ENCODE assay signal across 17 cellular contexts in genomic region chr12:121641343-121641630, GRCh38. TPM values are rescaled to one million over a fixed set of nuclear protein-coding genes. Genes with fewer than 3 reads are reported as not detected.
DNase-seq lines count a peak whose midpoint lies in the region; ATAC-seq, FAIRE-seq and TF ChIP-seq lines count a peak whose summit lies in the region.
"Had no signal": no experiment of that assay in that cellular context is flagged by ENCODE, and none has a peak within 500 bp of the region (broad histone marks: within the 10 kb centered on the region; RNA-seq: fewer than 3 reads in every experiment).

No MANE protein-coding gene starts in this region.

- peak overlapping the region; percentile 65 for H3K27ac Mint-ChIP-seq in activated CD4-positive, alpha-beta T cell treated with anti-CD3 and anti-CD28 coated beads for 36 hours
- peak overlapping the region; percentile 63 to 67 for H3K27ac Mint-ChIP-seq in natural killer cell
- no peak overlapping the region for H3K27ac Mint-ChIP-seq in natural killer cell treated with Interleukin-12 subunit alpha and Interleukin-12 subunit beta and Interleukin-15 and Interleukin-18, amount 100 ng/mL, for 72 hours
- peak overlapping the region; percentile 67 for H3K27ac Mint-ChIP-seq in stimulated activated effector memory CD8-positive, alpha-beta T cell treated with anti-CD3 and anti-CD28 coated beads, Interleukin-12 subunit alpha, Interleukin-12 subunit beta, amount 100 ng/mL, for 72 hours

- TF ChIP-seq POLR2A in K562 (conservative IDR thresholded peaks at IDR 0.05) = no peak

- POLR2A ChIA-PET in activated CD4-positive, alpha-beta T cell treated with anti-CD3 and anti-CD28 coated beads for 36 hours (lab: Charles Lee) = no interaction called here
- POLR2A ChIA-PET in K562 (lab: Yijun Ruan, JAX) (interaction anchor here (1.0 to 2.4 kb wide), 3 partner anchors 11 to 16 kb away, joined by 3 to 9 read pairs (median 6); no protein-coding TSS in a partner anchor), HEK293T (lab: Yijun Ruan, JAX) (interaction anchor here (0.8 to 1.4 kb wide), 2 partner anchors 15 to 23 kb away, joined by 3 read pairs; partner anchors contain the start of gene ORAI1)

- no peak for TF ChIP-seq CTCF in natural killer cell (IDR thresholded peaks at IDR 0.05)
- TF ChIP-seq CTCF in K562 (IDR thresholded peaks at IDR 0.05 in 2 of 3, conservative IDR thresholded peaks at IDR 0.05 in 1 of 3; ENCODE audit: insufficient read depth in 2 of 3, low read depth in 1 of 3, low read length in 3 of 3) = no peak

- no peaks in the 10 kb centered on the region for H3K9me1 ChIP-seq in K562 (ENCODE audit: control insufficient read depth, insufficient read depth, low read length)

- no TSS peak for BruUV-seq in K562 (replicated peaks; lab: Mats Ljungman, UMichigan)

- CTCF ChIA-PET in activated CD4-positive, alpha-beta T cell treated with anti-CD3 and anti-CD28 coated beads for 36 hours (lab: Charles Lee) = interaction anchor here (0.7 to 1.2 kb wide), 2 partner anchors 9 to 154 kb away, joined by 4 read pairs; no protein-coding TSS in a partner anchor
- CTCF ChIA-PET in K562 (lab: Yijun Ruan, JAX; ENCODE audit: low intra/inter-chr PET ratio) = no interaction called here
- CTCF ChIA-PET in HEK293T (lab: Yijun Ruan, JAX) = interaction anchor here (1.0 kb wide), 1 partner anchor 10 kb away, joined by 3 read pairs; no protein-coding TSS in a partner anchor

- peaks cover 35% of the 10 kb centered on the region; the same call in 2 of the 3 replicates for H3K36me3 ChIP-seq in K562 (ENCODE audit: control insufficient read depth, insufficient read depth, low read length)

- H3K27ac ChIP-seq in K562 (ENCODE audit: extremely low read depth, low read depth, low read length) = no peak overlapping the region

- H3K79me2 ChIP-seq in K562 (ENCODE audit: control insufficient read depth, insufficient read depth, low read length) = peaks cover 21% of the 10 kb centered on the region

- H3K4me2 ChIP-seq in K562 (ENCODE audit: insufficient read depth, low read length) = no peak overlapping the region

- H3K4me1 Mint-ChIP-seq in activated CD4-positive, alpha-beta T cell treated with anti-CD3 and anti-CD28 coated beads for 36 hours = peaks cover 24% of the 10 kb centered on the region
- peaks cover 20 to 30% of the 10 kb centered on the region in 2 donors for H3K4me1 Mint-ChIP-seq in natural killer cell
- H3K4me1 Mint-ChIP-seq in natural killer cell treated with Interleukin-12 subunit alpha and Interleukin-12 subunit beta and Interleukin-15 and Interleukin-18, amount 100 ng/mL, for 72 hours (ENCODE audit: low read depth in 2 of 2) = peaks cover 15 to 17% of the 10 kb centered on the region in 2 donors
- peaks cover 21% of the 10 kb centered on the region for H3K4me1 Mint-ChIP-seq in stimulated activated effector memory CD8-positive, alpha-beta T cell treated with anti-CD3 and anti-CD28 coated beads, Interleukin-12 subunit alpha, Interleukin-12 subunit beta, amount 100 ng/mL, for 72 hours

- H3K27me3 Mint-ChIP-seq in activated CD4-positive, alpha-beta T cell treated with anti-CD3 and anti-CD28 coated beads for 36 hours = no peaks in the 10 kb centered on the region
- no peaks in the 10 kb centered on the region for H3K27me3 Mint-ChIP-seq in natural killer cell (ENCODE audit: low read depth in 2 of 2)
- no peaks in the 10 kb centered on the region for H3K27me3 Mint-ChIP-seq in natural killer cell treated with Interleukin-12 subunit alpha and Interleukin-12 subunit beta and Interleukin-15 and Interleukin-18, amount 100 ng/mL, for 72 hours

- H4K20me1 ChIP-seq in K562 (replicated peaks; ENCODE audit: control insufficient read depth, insufficient read depth, low read length) = no peaks in the 10 kb centered on the region

- no peak overlapping the region for H3K4me3 Mint-ChIP-seq in activated CD4-positive, alpha-beta T cell treated with anti-CD3 and anti-CD28 coated beads for 36 hours
- peak overlapping the region; percentile 45 for H3K4me3 Mint-ChIP-seq in natural killer cell
- no peak overlapping the region for H3K4me3 Mint-ChIP-seq in natural killer cell treated with Interleukin-12 subunit alpha and Interleukin-12 subunit beta and Interleukin-15 and Interleukin-18, amount 100 ng/mL, for 72 hours
- H3K4me3 Mint-ChIP-seq in stimulated activated effector memory CD8-positive, alpha-beta T cell treated with anti-CD3 and anti-CD28 coated beads, Interleukin-12 subunit alpha, Interleukin-12 subunit beta, amount 100 ng/mL, for 72 hours = no peak overlapping the region
- H3K4me3 Mint-ChIP-seq: CD14-positive monocyte had no signal

- no peaks in the 10 kb centered on the region for H3K9me3 ChIP-seq in K562 (replicated peaks; ENCODE audit: control insufficient read depth, insufficient read depth, low read depth, low read length)

- DNase-seq in activated CD4-positive, alpha-beta T cell treated with anti-CD3 and anti-CD28 coated beads for 36 hours = no peak
- DNase-seq in activated CD4-positive, alpha-beta T cell treated with anti-CD3 and anti-CD28 coated beads, Interleukin-2, amount 50 U/mL, for 1 hour = no peak
- no peak for DNase-seq in natural killer cell
- no peak for DNase-seq in natural killer cell treated with Interleukin-12 subunit alpha and Interleukin-12 subunit beta and Interleukin-15 and Interleukin-18, amount 100 ng/mL, for 72 hours (ENCODE audit: low spot score)
- DNase-seq in K562 (ENCODE audit: extremely low read depth in 1 of 4, low spot score in 3 of 4) = peak in 1 of 4 experiments; percentile 10
- no peak for DNase-seq in stimulated activated effector memory CD8-positive, alpha-beta T cell treated with anti-CD3 and anti-CD28 coated beads, Interleukin-12 subunit alpha, Interleukin-12 subunit beta, amount 100 ng/mL, for 72 hours (ENCODE audit: low spot score in 2 of 2)
- DNase-seq in HEK293T (ENCODE audit: extremely low spot score) = no peak
- DNase-seq: 8988T, Calu3, KBM-7, NCI-H1092, NCI-H345, NCI-H526 treated with DMSO at 0.1 percent for 48 hours, PC-3 had no signal

- no peak for TF ChIP-seq RAD21 in K562 (CRISPR knock-in tag; conservative IDR thresholded peaks at IDR 0.05 in 1 of 2, IDR thresholded peaks at IDR 0.05 in 1 of 2)

- H2AFZ ChIP-seq in K562 (ENCODE audit: low read depth, low read length) = no peak overlapping the region

- no peak for FAIRE-seq in K562 (lab: Jason Lieb, UNC)
- FAIRE-seq: GM12892 had no signal

- H3K9me3 Mint-ChIP-seq in activated CD4-positive, alpha-beta T cell treated with anti-CD3 and anti-CD28 coated beads for 36 hours (ENCODE audit: low read depth) = no peaks in the 10 kb centered on the region
- H3K9me3 Mint-ChIP-seq in natural killer cell = no peaks in the 10 kb centered on the region
- no peaks in the 10 kb centered on the region for H3K9me3 Mint-ChIP-seq in natural killer cell treated with Interleukin-12 subunit alpha and Interleukin-12 subunit beta and Interleukin-15 and Interleukin-18, amount 100 ng/mL, for 72 hours
- no peaks in the 10 kb centered on the region for H3K9me3 Mint-ChIP-seq in stimulated activated effector memory CD8-positive, alpha-beta T cell treated with anti-CD3 and anti-CD28 coated beads, Interleukin-12 subunit alpha, Interleukin-12 subunit beta, amount 100 ng/mL, for 72 hours
- H3K9me3 Mint-ChIP-seq: CD14-positive monocyte had no signal

- no peak overlapping the region for H3K4me3 ChIP-seq in K562

- TF ChIP-seq EP300 in K562 (IDR thresholded peaks at IDR 0.05; ENCODE audit: low read length) = no peak

- H3K9ac ChIP-seq in K562 (ENCODE audit: insufficient read depth in 1 of 2, low read depth in 2 of 2, low read length in 2 of 2) = peak overlapping the region in 1 of 2 experiments; percentile 20; a peak in 1 of 4 replicates

- in situ Hi-C loops in K562 (cut with MboI) = no loop called here

- intact Hi-C loops in activated CD4-positive, alpha-beta T cell treated with anti-CD3 and anti-CD28 coated beads for 36 hours (cut with DNase I, micrococcal nuclease) = no loop called here
- intact Hi-C loops in natural killer cell (cut with micrococcal nuclease) (no loop called here), K562 (cut with micrococcal nuclease) (no loop called here)

- WGBS in K562 (ENCODE audit: insufficient coverage, low coverage, missing lambda C conversion rate) = 96% methylated on average over 16 of the region's 18 CpGs

- peaks cover 28% of the 10 kb centered on the region for H3K36me3 Mint-ChIP-seq in activated CD4-positive, alpha-beta T cell treated with anti-CD3 and anti-CD28 coated beads for 36 hours (ENCODE audit: low read depth)
- no peaks in the 10 kb centered on the region for H3K36me3 Mint-ChIP-seq in natural killer cell
- H3K36me3 Mint-ChIP-seq in natural killer cell treated with Interleukin-12 subunit alpha and Interleukin-12 subunit beta and Interleukin-15 and Interleukin-18, amount 100 ng/mL, for 72 hours = no peaks in the 10 kb centered on the region
- H3K36me3 Mint-ChIP-seq in stimulated activated effector memory CD8-positive, alpha-beta T cell treated with anti-CD3 and anti-CD28 coated beads, Interleukin-12 subunit alpha, Interleukin-12 subunit beta, amount 100 ng/mL, for 72 hours = peaks cover 87% of the 10 kb centered on the region

- ATAC-seq in activated CD4-positive, alpha-beta T cell treated with anti-CD3 and anti-CD28 coated beads for 36 hours = no peak
- ATAC-seq in natural killer cell (no peak), K562 (no peak), HG02588 (IDR thresholded peaks at IDR 0.05; ENCODE audit: unreplicated experiment) (no peak)
- ATAC-seq in natural killer cell treated with Interleukin-12 subunit alpha and Interleukin-12 subunit beta and Interleukin-15 and Interleukin-18, amount 100 ng/mL, for 72 hours = no peak
- ATAC-seq in stimulated activated effector memory CD8-positive, alpha-beta T cell treated with anti-CD3 and anti-CD28 coated beads, Interleukin-12 subunit alpha, Interleukin-12 subunit beta, amount 100 ng/mL, for 72 hours = no peak
- ATAC-seq: PC-3 had no signal

- H3K4me1 ChIP-seq in K562 (replicated peaks in 1 of 2; ENCODE audit: control insufficient read depth in 2 of 2, insufficient read depth in 2 of 2, low read length in 2 of 2) = peaks cover 6 to 27% of the 10 kb centered on the region in 2 experiments; a peak in 3 of 5 replicates

- H3K27me3 ChIP-seq in K562 (ENCODE audit: control insufficient read depth in 2 of 2, insufficient read depth in 2 of 2, low read length in 2 of 2) = no peaks in the 10 kb centered on the region

RNA-seq across cellular contexts. Expression of gene ORAI1, which starts 15.0 kb away (rescaled TPM):
- total RNA-seq in activated CD4-positive, alpha-beta T cell treated with anti-CD3 and anti-CD28 coated beads for 36 hours = 10 to 100 TPM; 29.4 to 35.9 TPM
- total RNA-seq in natural killer cell = 10 to 100 TPM; 64.6 to 74.1 (median 70.8) TPM
- total RNA-seq in natural killer cell treated with Interleukin-12 subunit alpha and Interleukin-12 subunit beta and Interleukin-15 and Interleukin-18, amount 100 ng/mL, for 72 hours = 10 to 100 TPM; 40.5 to 43.9 TPM
- 8.2 and 28.4 TPM in 2 replicates for total RNA-seq in K562 (2011; cell fraction: chromatin; rRNA removed; ENCODE audit: low replicate concordance)
- 44.5 and 57.0 TPM in 2 replicates for total RNA-seq in K562 (2011; cell fraction: nucleolus; rRNA removed)
- 25.6 and 29.5 TPM in 2 replicates for total RNA-seq in K562 (2011; cell fraction: nucleoplasm; rRNA removed)
- total RNA-seq in K562 (2014; rRNA removed) = 9.8 and 13.2 TPM in 2 replicates
- 2.2 and 2.6 TPM in 2 replicates for total RNA-seq in K562 (2014; rRNA removed; fragmentation: Illumina TruSeq; extraction: Trizol)
- total RNA-seq in K562 (2015; rRNA removed; fragmentation: Illumina TruSeq; extraction: Trizol) = 9.3 and 9.4 TPM in 2 replicates
- total RNA-seq in K562 (2021) = 23.8 and 24.4 TPM in 2 replicates
- polyA plus RNA-seq in K562 (2011; rRNA removed) = 9.3 and 15.7 TPM in 2 replicates
- polyA plus RNA-seq in K562 (2011; cell fraction: cytosol; rRNA removed) = 18.2 and 58.0 TPM in 2 replicates
- 9.6 and 14.9 TPM in 2 replicates for polyA plus RNA-seq in K562 (2011; cell fraction: nucleus; rRNA removed)
- polyA plus RNA-seq in K562 (2012) = 25.0 and 36.1 TPM in 2 replicates
- polyA plus RNA-seq in K562 (2014; fragmentation: Illumina TruSeq; extraction: Trizol) = 5.5 and 16.0 TPM in 2 replicates
- 1 to 10 TPM; 2.9 to 3.7 TPM for polyA plus RNA-seq in K562 (2014; fragmentation: Nextera tagmentation; extraction: Ambion mirVana)
- 18.1 and 26.9 TPM in 2 replicates for polyA plus RNA-seq in K562 (2014; rRNA removed)
- 5.4 and 7.7 TPM in 2 replicates for polyA minus RNA-seq in K562 (2011; rRNA and poly(A)+ RNA removed)
- polyA minus RNA-seq in K562 (2011; cell fraction: cytosol; rRNA and poly(A)+ RNA removed) = 29.4 and 32.0 TPM in 2 replicates
- 7.9 and 9.3 TPM in 2 replicates for polyA minus RNA-seq in K562 (2011; cell fraction: nucleus; rRNA and poly(A)+ RNA removed)

RNA-seq across cellular contexts. Expression of gene MORN3, which starts 28.2 kb away (rescaled TPM):
- 1 to 10 TPM; 2.0 to 2.6 TPM for total RNA-seq in activated CD4-positive, alpha-beta T cell treated with anti-CD3 and anti-CD28 coated beads for 36 hours
- 1 to 10 TPM; 3.0 to 7.6 (median 4.4) TPM for total RNA-seq in natural killer cell
- total RNA-seq in natural killer cell treated with Interleukin-12 subunit alpha and Interleukin-12 subunit beta and Interleukin-15 and Interleukin-18, amount 100 ng/mL, for 72 hours = under 1 TPM; 0.17 to 0.43 TPM
- total RNA-seq in K562 (2011; cell fraction: chromatin; rRNA removed; ENCODE audit: low replicate concordance) = 0.14 and 0.25 TPM in 2 replicates
- 0.17 TPM in 1 of 2 replicates, not detected in the other for total RNA-seq in K562 (2011; cell fraction: nucleolus; rRNA removed)
- 0.31 TPM in 1 of 2 replicates, not detected in the other for total RNA-seq in K562 (2011; cell fraction: nucleoplasm; rRNA removed)
- total RNA-seq in K562 (2014; rRNA removed) = 0.09 and 0.12 TPM in 2 replicates
- total RNA-seq in K562 (2014; rRNA removed; fragmentation: Illumina TruSeq; extraction: Trizol) = 0.22 and 0.26 TPM in 2 replicates
- total RNA-seq in K562 (2015; rRNA removed; fragmentation: Illumina TruSeq; extraction: Trizol) = 0.11 TPM in 2 replicates
- total RNA-seq in K562 (2021) = 0.22 TPM in 2 replicates
- 0.20 and 0.28 TPM in 2 replicates for polyA plus RNA-seq in K562 (2011; rRNA removed)
- polyA plus RNA-seq in K562 (2011; cell fraction: cytosol; rRNA removed) = 0.32 and 0.39 TPM in 2 replicates
- polyA plus RNA-seq in K562 (2011; cell fraction: nucleus; rRNA removed) = 0.07 and 0.29 TPM in 2 replicates
- polyA plus RNA-seq in K562 (2012) = 0.18 and 0.25 TPM in 2 replicates
- polyA plus RNA-seq in K562 (2014; fragmentation: Illumina TruSeq; extraction: Trizol) = 0.19 and 0.32 TPM in 2 replicates
- polyA plus RNA-seq in K562 (2014; fragmentation: Nextera tagmentation; extraction: Ambion mirVana) = under 1 TPM; 0.25 to 0.27 TPM
- polyA plus RNA-seq in K562 (2014; rRNA removed) = 0.12 and 0.15 TPM in 2 replicates
- 0.11 TPM in 1 of 2 replicates, not detected in the other for polyA minus RNA-seq in K562 (2011; rRNA and poly(A)+ RNA removed)
- not detected in 2 replicates for polyA minus RNA-seq in K562 (2011; cell fraction: cytosol; rRNA and poly(A)+ RNA removed)
- polyA minus RNA-seq in K562 (2011; cell fraction: nucleus; rRNA and poly(A)+ RNA removed) = not detected in 2 replicates
- polyA plus RNA-seq: CD14-positive monocyte had no signal

Comparison
In these comparisons a context has a peak if more than half of its experiments do, and no peak if none do; other contexts are left out.
1. H3K27ac Mint-ChIP-seq: peak in activated CD4-positive, alpha-beta T cell treated with anti-CD3 and anti-CD28 coated beads for 36 hours (single experiment), natural killer cell (2 of 2) and stimulated activated effector memory CD8-positive, alpha-beta T cell treated with anti-CD3 and anti-CD28 coated beads, Interleukin-12 subunit alpha, Interleukin-12 subunit beta, amount 100 ng/mL, for 72 hours (single experiment); none in natural killer cell treated with Interleukin-12 subunit alpha and Interleukin-12 subunit beta and Interleukin-15 and Interleukin-18, amount 100 ng/mL, for 72 hours (0 of 2).